In genomic region chr7:129664029-129665012, GRCh38 we compare ENCODE assay signal across 9 cellular contexts. TPM values are rescaled to one million over a fixed set of nuclear protein-coding genes. Genes with fewer than 3 reads are reported as not detected.
DNase-seq lines count a peak whose midpoint lies in the region; ATAC-seq and TF ChIP-seq lines count a peak whose summit lies in the region.
"Had no signal": no experiment of that assay in that cellular context is flagged by ENCODE, and none has a peak within 500 bp of the region (broad histone marks: within the 10 kb centered on the region; RNA-seq: fewer than 3 reads in every experiment).

No MANE protein-coding gene starts in this region.

- H3K4me3 ChIP-seq in SU-DHL-6 (ENCODE audit: insufficient read depth, low read length, poor library complexity, severe bottlenecking) (no peak overlapping the region), smooth muscle cell (no peak overlapping the region)

- 93% methylated on average over 4 of the region's 5 CpGs for WGBS in smooth muscle cell (ENCODE audit: low lambda C conversion rate)

- peaks cover 14% of the 10 kb centered on the region; the same call in 1 of the 2 replicates for H3K9me3 ChIP-seq in SU-DHL-6 (ENCODE audit: insufficient read depth, low read length)
- no peaks in the 10 kb centered on the region for H3K9me3 ChIP-seq in smooth muscle cell (replicated peaks; ENCODE audit: low read depth)

- H3K9ac ChIP-seq in SU-DHL-6 (ENCODE audit: low read length) (no peak overlapping the region), smooth muscle cell (ENCODE audit: low read depth) (no peak overlapping the region)

- H4K20me1 ChIP-seq in SU-DHL-6 (ENCODE audit: low read depth, low read length) (no peaks in the 10 kb centered on the region; the same call in 1 of the 2 replicates), smooth muscle cell (ENCODE audit: low read depth) (peaks cover 26% of the 10 kb centered on the region)

- TF ChIP-seq CTCF in SU-DHL-6 (IDR thresholded peaks at IDR 0.05; ENCODE audit: insufficient read depth, low read length, poor library complexity, severe bottlenecking) (peak; percentile 19), foreskin keratinocyte (conservative IDR thresholded peaks at IDR 0.05) (peak; percentile 87), smooth muscle cell (IDR thresholded peaks at IDR 0.05; ENCODE audit: borderline replicate concordance, insufficient read depth, poor library complexity, severe bottlenecking) (peak; percentile 52)

- H3K27ac ChIP-seq in SU-DHL-6 (ENCODE audit: low read depth, low read length) (no peak overlapping the region), foreskin keratinocyte (no peak overlapping the region), smooth muscle cell (ENCODE audit: low read depth) (peak overlapping the region; percentile 3)

- H3K4me1 ChIP-seq in foreskin keratinocyte (peaks cover 12% of the 10 kb centered on the region), smooth muscle cell (ENCODE audit: low read depth) (peaks cover 5% of the 10 kb centered on the region)

- peaks cover 29% of the 10 kb centered on the region for H3K36me3 Mint-ChIP-seq in activated naive CD4-positive, alpha-beta T cell treated with anti-CD3 and anti-CD28 coated beads, Interleukin-2, amount 50 U/mL, for 24 hours

- no peak overlapping the region for H2AFZ ChIP-seq in SU-DHL-6 (ENCODE audit: low read depth, low read length, severe bottlenecking)
- H2AFZ ChIP-seq in smooth muscle cell (ENCODE audit: low read depth) = no peak overlapping the region

- H3F3A ChIP-seq in SU-DHL-6 (ENCODE audit: insufficient read depth) (no peaks in the 10 kb centered on the region), smooth muscle cell (ENCODE audit: low read depth) (no peaks in the 10 kb centered on the region)

- DNase-seq in activated naive CD4-positive, alpha-beta T cell (lab: John Stamatoyannopoulos, UW) = no peak
- peak; percentile 67 for DNase-seq in NCI-H1105 treated with DMSO at 0.1 percent for 48 hours (lab: John Stamatoyannopoulos, UW)
- peak; percentile 18 to 58 for DNase-seq in foreskin keratinocyte
- no peak for DNase-seq in smooth muscle cell (lab: John Stamatoyannopoulos, UW; ENCODE audit: unreplicated experiment)

- H3K4me2 ChIP-seq in SU-DHL-6 (ENCODE audit: low read depth, low read length, poor library complexity, severe bottlenecking) = no peak overlapping the region
- peak overlapping the region; percentile 49 for H3K4me2 ChIP-seq in smooth muscle cell

- H3K27me3 ChIP-seq in SU-DHL-6 (ENCODE audit: low read length) (no peaks in the 10 kb centered on the region), foreskin keratinocyte (no peaks in the 10 kb centered on the region), smooth muscle cell (ENCODE audit: low read depth) (no peaks in the 10 kb centered on the region)

- H3K9me2 ChIP-seq in SU-DHL-6 (replicated peaks; ENCODE audit: insufficient read depth, low read length) = no peaks in the 10 kb centered on the region

- H3K27ac Mint-ChIP-seq in activated naive CD4-positive, alpha-beta T cell treated with anti-CD3 and anti-CD28 coated beads, Interleukin-2, amount 50 U/mL, for 24 hours = peak overlapping the region; percentile 41
- H3K27ac Mint-ChIP-seq: stimulated activated naive CD8-positive, alpha-beta T cell treated with anti-CD3 and anti-CD28 coated beads, Interleukin-15, Interleukin-2, amounts not matched to agents 100 ng/mL and 50 ng/mL, for 24 hours had no signal

- peak; percentile 54 for ATAC-seq in foreskin keratinocyte
- ATAC-seq in GM18867 (IDR thresholded peaks at IDR 0.05; ENCODE audit: unreplicated experiment) = no peak
- no peak for ATAC-seq in GM19324 (IDR thresholded peaks at IDR 0.05; ENCODE audit: low FRiP score, unreplicated experiment)

- peaks cover 18% of the 10 kb centered on the region for H3K4me1 Mint-ChIP-seq in activated naive CD4-positive, alpha-beta T cell treated with anti-CD3 and anti-CD28 coated beads, Interleukin-2, amount 50 U/mL, for 24 hours

- H3K79me2 ChIP-seq in SU-DHL-6 (ENCODE audit: insufficient read depth, low read length) (no peaks in the 10 kb centered on the region), smooth muscle cell (ENCODE audit: low read depth) (no peaks in the 10 kb centered on the region)

- H3K27me3 Mint-ChIP-seq in activated naive CD4-positive, alpha-beta T cell treated with anti-CD3 and anti-CD28 coated beads, Interleukin-2, amount 50 U/mL, for 24 hours = no peaks in the 10 kb centered on the region
- H3K27me3 Mint-ChIP-seq: stimulated activated naive CD8-positive, alpha-beta T cell treated with anti-CD3 and anti-CD28 coated beads, Interleukin-15, Interleukin-2, amounts not matched to agents 100 ng/mL and 50 ng/mL, for 24 hours had no signal

- H3K36me3 ChIP-seq in SU-DHL-6 (ENCODE audit: low read length) (peaks cover 21% of the 10 kb centered on the region), smooth muscle cell (ENCODE audit: low read depth) (peaks cover 19% of the 10 kb centered on the region)

- H3K9me3 Mint-ChIP-seq in activated naive CD4-positive, alpha-beta T cell treated with anti-CD3 and anti-CD28 coated beads, Interleukin-2, amount 50 U/mL, for 24 hours = no peaks in the 10 kb centered on the region

- H3K4me3 Mint-ChIP-seq in activated naive CD4-positive, alpha-beta T cell treated with anti-CD3 and anti-CD28 coated beads, Interleukin-2, amount 50 U/mL, for 24 hours = no peak overlapping the region
- H3K4me3 Mint-ChIP-seq: stimulated activated naive CD8-positive, alpha-beta T cell treated with anti-CD3 and anti-CD28 coated beads, Interleukin-15, Interleukin-2, amounts not matched to agents 100 ng/mL and 50 ng/mL, for 24 hours had no signal

RNA-seq across cellular contexts. Expression of gene NRF1, which starts 52.8 kb away (rescaled TPM):
- total RNA-seq in foreskin keratinocyte (11.6 and 11.7 TPM in 2 replicates), smooth muscle cell (10.2 and 13.4 TPM in 2 replicates)
- polyA plus RNA-seq in foreskin keratinocyte (4.8 and 6.4 TPM in 2 replicates), smooth muscle cell (8.9 and 10.1 TPM in 2 replicates)

Comparison
In these comparisons a context has a peak if more than half of its experiments do, and no peak if none do; other contexts are left out.
1. DNase-seq: peak in NCI-H1105 treated with DMSO at 0.1 percent for 48 hours (single experiment) and foreskin keratinocyte (2 of 2); none in activated naive CD4-positive, alpha-beta T cell (0 of 4) and smooth muscle cell (single experiment).
2. CTCF ChIP-seq: peak in every context shown above with its lines; median percentile 87 in foreskin keratinocyte; 52 in smooth muscle cell; 19 in SU-DHL-6.